In genomic region chr5:90440644-90441043, GRCh38 we compare ENCODE assay signal across 17 cellular contexts. TPM values are rescaled to one million over a fixed set of nuclear protein-coding genes. Genes with fewer than 3 reads are reported as not detected.
DNase-seq lines count a peak whose midpoint lies in the region; ATAC-seq, FAIRE-seq and TF ChIP-seq lines count a peak whose summit lies in the region.
"Had no signal": no experiment of that assay in that cellular context is flagged by ENCODE, and none has a peak within 500 bp of the region (broad histone marks: within the 10 kb centered on the region; RNA-seq: fewer than 3 reads in every experiment).

No MANE protein-coding gene starts in this region.

- no peak for DNase-seq in DND-41
- DNase-seq in Karpas-422: peak; percentile 37
- no peak for DNase-seq in K562 (ENCODE audit: extremely low read depth in 1 of 4, low spot score in 3 of 4)
- DNase-seq in natural killer cell treated with Interleukin-12 subunit alpha and Interleukin-12 subunit beta and Interleukin-15 and Interleukin-18, amount 100 ng/mL, for 72 hours (ENCODE audit: low spot score): no peak
- DNase-seq in KG1 (lab: John Stamatoyannopoulos, UW): no peak
- DNase-seq in central memory CD4-positive, alpha-beta T cell: no peak
- no peak for DNase-seq in HAP-1 (ENCODE audit: low spot score in 2 of 2)
- no peak for DNase-seq in stimulated activated CD4-positive, alpha-beta T cell treated with anti-CD3 and anti-CD28 coated beads, Interleukin-12 subunit alpha, Interleukin-12 subunit beta, amount 100 ng/mL, for 4 hours
- DNase-seq: activated CD4-positive, CD25-positive, alpha-beta regulatory T cell treated with anti-CD3 and anti-CD28 coated beads, Interleukin-2, amount 50 U/mL, for 72 hours; activated T-cell treated with anti-CD3 and anti-CD28 coated beads, Interleukin-2, amount 50 U/mL, for 48 hours; HCEC 1CT; heart left ventricle; kidney glomerular epithelial cell; mucosa of descending colon; NCI-H187; NCI-H524 treated with DMSO at 0.1 percent for 48 hours had no signal

- no peaks in the 10 kb centered on the region for H3K9me3 ChIP-seq in DND-41 (ENCODE audit: insufficient read depth, low read length, severe bottlenecking)
- H3K9me3 ChIP-seq in Karpas-422 (ENCODE audit: low read length): no peaks in the 10 kb centered on the region
- no peaks in the 10 kb centered on the region for H3K9me3 ChIP-seq in K562 (replicated peaks; ENCODE audit: control insufficient read depth, insufficient read depth, low read depth, low read length)
- no peaks in the 10 kb centered on the region for H3K9me3 ChIP-seq in HAP-1
- H3K9me3 ChIP-seq: heart left ventricle, mucosa of descending colon had no signal

- CTCF ChIA-PET in K562 (lab: Yijun Ruan, JAX; ENCODE audit: low intra/inter-chr PET ratio): interaction anchor here (0.8 to 2.7 kb wide), 4 partner anchors 90 to 344 kb away, joined by 4 to 22 read pairs (median 7); partner anchors contain the start of gene LYSMD3

- no peaks in the 10 kb centered on the region for H3K9me3 Mint-ChIP-seq in natural killer cell treated with Interleukin-12 subunit alpha and Interleukin-12 subunit beta and Interleukin-15 and Interleukin-18, amount 100 ng/mL, for 72 hours

- H3K27ac ChIP-seq in DND-41 (ENCODE audit: low read length) (no peak overlapping the region), Karpas-422 (ENCODE audit: low read length) (no peak overlapping the region), K562 (ENCODE audit: extremely low read depth, low read depth, low read length) (peak overlapping the region; percentile 58; the same call in 1 of the 3 replicates)
- H3K27ac ChIP-seq: coronary artery had no signal

- TF ChIP-seq CTCF in DND-41 (IDR thresholded peaks at IDR 0.05; ENCODE audit: borderline replicate concordance, extremely low read depth, low read length, poor library complexity, severe bottlenecking): no peak
- TF ChIP-seq CTCF in K562 (IDR thresholded peaks at IDR 0.05 in 2 of 3, conservative IDR thresholded peaks at IDR 0.05 in 1 of 3; ENCODE audit: insufficient read depth in 2 of 3, low read depth in 1 of 3, low read length in 3 of 3): no peak

- H3K79me2 ChIP-seq in DND-41 (ENCODE audit: insufficient read depth, low read length) (no peaks in the 10 kb centered on the region), Karpas-422 (ENCODE audit: low read length) (no peaks in the 10 kb centered on the region), K562 (ENCODE audit: control insufficient read depth, insufficient read depth, low read length) (no peaks in the 10 kb centered on the region)

- BruUV-seq in K562 (replicated peaks; lab: Mats Ljungman, UMichigan): no TSS peak

- peaks cover 17% of the 10 kb centered on the region for H3K27me3 ChIP-seq in DND-41 (ENCODE audit: insufficient read depth, low read length, poor library complexity)
- no peaks in the 10 kb centered on the region for H3K27me3 ChIP-seq in Karpas-422 (ENCODE audit: low read length)
- H3K27me3 ChIP-seq in K562 (ENCODE audit: control insufficient read depth in 2 of 2, insufficient read depth in 2 of 2, low read length in 2 of 2): no peaks in the 10 kb centered on the region
- H3K27me3 ChIP-seq in HAP-1 (ENCODE audit: low read depth): no peaks in the 10 kb centered on the region
- H3K27me3 ChIP-seq: heart left ventricle had no signal

- no peaks in the 10 kb centered on the region for H3K36me3 Mint-ChIP-seq in natural killer cell treated with Interleukin-12 subunit alpha and Interleukin-12 subunit beta and Interleukin-15 and Interleukin-18, amount 100 ng/mL, for 72 hours

- H3K27ac Mint-ChIP-seq in natural killer cell treated with Interleukin-12 subunit alpha and Interleukin-12 subunit beta and Interleukin-15 and Interleukin-18, amount 100 ng/mL, for 72 hours: no peak overlapping the region

- H2AFZ ChIP-seq in DND-41 (ENCODE audit: low read depth, low read length) (peak overlapping the region; percentile 57), Karpas-422 (ENCODE audit: low read length) (0 out of 2 replicates have a peak overlapping the region, but pooled peaks have one; percentile 60), K562 (ENCODE audit: low read depth, low read length) (peak overlapping the region; percentile 77)

- H3K9me1 ChIP-seq in K562 (ENCODE audit: control insufficient read depth, insufficient read depth, low read length): no peaks in the 10 kb centered on the region

- WGBS in K562 (ENCODE audit: insufficient coverage, low coverage, missing lambda C conversion rate): 8% methylated on average over 2 of the region's 2 CpGs

- no peak for TF ChIP-seq POLR2A in K562 (conservative IDR thresholded peaks at IDR 0.05)

- no peak overlapping the region for H3K4me2 ChIP-seq in DND-41 (ENCODE audit: insufficient read depth, low read length)
- peak overlapping the region; percentile 72 for H3K4me2 ChIP-seq in Karpas-422 (ENCODE audit: low read depth, low read length, poor library complexity, severe bottlenecking)
- H3K4me2 ChIP-seq in K562 (ENCODE audit: insufficient read depth, low read length): no peak overlapping the region

- H3K36me3 ChIP-seq in DND-41 (ENCODE audit: insufficient read depth, low read length) (no peaks in the 10 kb centered on the region), Karpas-422 (ENCODE audit: insufficient read depth, low read length) (no peaks in the 10 kb centered on the region), K562 (ENCODE audit: control insufficient read depth, insufficient read depth, low read length) (no peaks in the 10 kb centered on the region), HAP-1 (replicated peaks) (no peaks in the 10 kb centered on the region)
- H3K36me3 ChIP-seq: heart left ventricle had no signal

- in situ Hi-C loops in K562 (cut with MboI): no loop called here
- in situ Hi-C loops in HAP-1 (cut with MboI; ENCODE audit: low sequenced_read_pairs): no loop called here

- intact Hi-C loops in K562 (cut with micrococcal nuclease): loop anchor here (2.0 to 10.0 kb wide), 2 partner anchors 32 to 264 kb away; no protein-coding TSS in a partner anchor

- peaks cover 0 to 2% of the 10 kb centered on the region in 2 donors for H3K4me1 Mint-ChIP-seq in natural killer cell treated with Interleukin-12 subunit alpha and Interleukin-12 subunit beta and Interleukin-15 and Interleukin-18, amount 100 ng/mL, for 72 hours (ENCODE audit: low read depth in 2 of 2)

- ATAC-seq in DND-41 (ENCODE audit: insufficient read depth, low read depth): no peak
- ATAC-seq in K562: peak; percentile 43
- ATAC-seq in natural killer cell treated with Interleukin-12 subunit alpha and Interleukin-12 subunit beta and Interleukin-15 and Interleukin-18, amount 100 ng/mL, for 72 hours: no peak
- ATAC-seq: heart left ventricle, mucosa of descending colon had no signal

- TF ChIP-seq RAD21 in K562 (CRISPR knock-in tag; conservative IDR thresholded peaks at IDR 0.05 in 1 of 2, IDR thresholded peaks at IDR 0.05 in 1 of 2): no peak

- H3K4me1 ChIP-seq in DND-41 (ENCODE audit: insufficient read depth, low read length) (peaks cover 11% of the 10 kb centered on the region), Karpas-422 (ENCODE audit: low read length) (peaks cover 12% of the 10 kb centered on the region), K562 (replicated peaks in 1 of 2; ENCODE audit: control insufficient read depth in 2 of 2, insufficient read depth in 2 of 2, low read length in 2 of 2) (peaks cover 0 to 7% of the 10 kb centered on the region in 2 experiments; a peak in 2 of 5 replicates), HAP-1 (peaks cover 4% of the 10 kb centered on the region)

- H3K4me3 Mint-ChIP-seq in natural killer cell treated with Interleukin-12 subunit alpha and Interleukin-12 subunit beta and Interleukin-15 and Interleukin-18, amount 100 ng/mL, for 72 hours: peak overlapping the region; percentile 75

- H3K4me3 ChIP-seq in DND-41 (ENCODE audit: low read depth in 1 of 2, low read length in 2 of 2) (no peak overlapping the region), Karpas-422 (ENCODE audit: low read length) (no peak overlapping the region; the same call in 1 of the 2 replicates), K562 (no peak overlapping the region), HAP-1 (no peak overlapping the region)

- FAIRE-seq in K562 (lab: Jason Lieb, UNC): no peak

- no peaks in the 10 kb centered on the region for H3K9me2 ChIP-seq in Karpas-422 (replicated peaks; ENCODE audit: insufficient read depth, low read length)

- H4K20me1 ChIP-seq in DND-41 (ENCODE audit: insufficient read depth, low read length): no peaks in the 10 kb centered on the region
- no peaks in the 10 kb centered on the region for H4K20me1 ChIP-seq in Karpas-422 (ENCODE audit: insufficient read depth, low read depth, low read length)
- no peaks in the 10 kb centered on the region for H4K20me1 ChIP-seq in K562 (replicated peaks; ENCODE audit: control insufficient read depth, insufficient read depth, low read length)

- POLR2A ChIA-PET in K562 (lab: Yijun Ruan, JAX): interaction anchor here (0.7 to 1.6 kb wide), 3 partner anchors 31 to 90 kb away, joined by 3 to 4 read pairs (median 4); partner anchors contain the start of gene CETN3

- TF ChIP-seq EP300 in K562 (IDR thresholded peaks at IDR 0.05; ENCODE audit: low read length): no peak

- H3K9ac ChIP-seq in DND-41 (ENCODE audit: low read depth, low read length): no peak overlapping the region
- H3K9ac ChIP-seq in Karpas-422 (ENCODE audit: low read length): no peak overlapping the region
- H3K9ac ChIP-seq in K562 (ENCODE audit: insufficient read depth in 1 of 2, low read depth in 2 of 2, low read length in 2 of 2): 0 out of 4 replicates have a peak overlapping the region, but pooled peaks of 1 of the 2 experiments have one; percentile 55

- H3K27me3 Mint-ChIP-seq in natural killer cell treated with Interleukin-12 subunit alpha and Interleukin-12 subunit beta and Interleukin-15 and Interleukin-18, amount 100 ng/mL, for 72 hours: peaks cover 0 to 8% of the 10 kb centered on the region in 2 donors

RNA-seq across cellular contexts. Expression of gene CETN3, which starts 31.1 kb away (rescaled TPM):
- total RNA-seq in Karpas-422 (2014; rRNA removed; shearing (Covaris generic); ENCODE audit: low replicate concordance): 54.7 and 55.4 TPM in 2 replicates
- 6.3 and 30.9 TPM in 2 replicates for total RNA-seq in K562 (2011; cell fraction: chromatin; rRNA removed; ENCODE audit: low replicate concordance)
- 2.3 and 5.0 TPM in 2 replicates for total RNA-seq in K562 (2011; cell fraction: nucleolus; rRNA removed)
- total RNA-seq in K562 (2011; cell fraction: nucleoplasm; rRNA removed): 11.4 and 21.7 TPM in 2 replicates
- total RNA-seq in K562 (2014; rRNA removed): 41.6 and 57.3 TPM in 2 replicates
- 99.4 and 121 TPM in 2 replicates for total RNA-seq in K562 (2014; rRNA removed; fragmentation: Illumina TruSeq; extraction: Trizol)
- total RNA-seq in K562 (2015; rRNA removed; fragmentation: Illumina TruSeq; extraction: Trizol): 74.5 and 82.4 TPM in 2 replicates
- 42.8 and 43.3 TPM in 2 replicates for total RNA-seq in K562 (2021)
- 38.4 and 63.2 TPM in 2 replicates for polyA plus RNA-seq in K562 (2011; rRNA removed)
- 1.1 and 6.2 TPM in 2 replicates for polyA plus RNA-seq in K562 (2011; cell fraction: cytosol; rRNA removed)
- 6.0 and 10.5 TPM in 2 replicates for polyA plus RNA-seq in K562 (2011; cell fraction: nucleus; rRNA removed)
- polyA plus RNA-seq in K562 (2012): 46.4 and 76.7 TPM in 2 replicates
- polyA plus RNA-seq in K562 (2014; fragmentation: Illumina TruSeq; extraction: Trizol): 77.6 and 87.4 TPM in 2 replicates
- polyA plus RNA-seq in K562 (2014; fragmentation: Nextera tagmentation; extraction: Ambion mirVana): 10 to 100 TPM; 80.5 to 91.3 TPM
- 109 and 113 TPM in 2 replicates for polyA plus RNA-seq in K562 (2014; rRNA removed)
- 11.1 and 15.7 TPM in 2 replicates for polyA minus RNA-seq in K562 (2011; rRNA and poly(A)+ RNA removed)
- 5.7 and 9.1 TPM in 2 replicates for polyA minus RNA-seq in K562 (2011; cell fraction: cytosol; rRNA and poly(A)+ RNA removed)
- polyA minus RNA-seq in K562 (2011; cell fraction: nucleus; rRNA and poly(A)+ RNA removed): 11.0 and 27.2 TPM in 2 replicates
- 10 to 100 TPM; 23.3 to 26.0 TPM for total RNA-seq in natural killer cell treated with Interleukin-12 subunit alpha and Interleukin-12 subunit beta and Interleukin-15 and Interleukin-18, amount 100 ng/mL, for 72 hours

RNA-seq across cellular contexts. Expression of gene MBLAC2, which starts 33.9 kb away (rescaled TPM):
- total RNA-seq in Karpas-422 (2014; rRNA removed; shearing (Covaris generic); ENCODE audit: low replicate concordance): 8.3 and 18.0 TPM in 2 replicates
- 11.3 and 19.1 TPM in 2 replicates for total RNA-seq in K562 (2011; cell fraction: chromatin; rRNA removed; ENCODE audit: low replicate concordance)
- 13.7 and 15.3 TPM in 2 replicates for total RNA-seq in K562 (2011; cell fraction: nucleolus; rRNA removed)
- 17.3 and 30.1 TPM in 2 replicates for total RNA-seq in K562 (2011; cell fraction: nucleoplasm; rRNA removed)
- total RNA-seq in K562 (2014; rRNA removed): 7.6 and 8.2 TPM in 2 replicates
- 10.2 and 10.5 TPM in 2 replicates for total RNA-seq in K562 (2014; rRNA removed; fragmentation: Illumina TruSeq; extraction: Trizol)
- total RNA-seq in K562 (2015; rRNA removed; fragmentation: Illumina TruSeq; extraction: Trizol): 9.2 and 10.7 TPM in 2 replicates
- 10.3 and 10.6 TPM in 2 replicates for total RNA-seq in K562 (2021)
- 13.1 and 13.2 TPM in 2 replicates for polyA plus RNA-seq in K562 (2011; rRNA removed)
- 9.3 and 11.1 TPM in 2 replicates for polyA plus RNA-seq in K562 (2011; cell fraction: cytosol; rRNA removed)
- 17.6 and 17.7 TPM in 2 replicates for polyA plus RNA-seq in K562 (2011; cell fraction: nucleus; rRNA removed)
- polyA plus RNA-seq in K562 (2012): 6.9 and 7.2 TPM in 2 replicates
- polyA plus RNA-seq in K562 (2014; fragmentation: Illumina TruSeq; extraction: Trizol): 9.0 and 10.3 TPM in 2 replicates
- polyA plus RNA-seq in K562 (2014; fragmentation: Nextera tagmentation; extraction: Ambion mirVana): 1 to 10 TPM; 2.4 to 3.2 TPM
- polyA plus RNA-seq in K562 (2014; rRNA removed): 10.4 and 12.4 TPM in 2 replicates
- polyA minus RNA-seq in K562 (2011; rRNA and poly(A)+ RNA removed): 13.5 and 15.1 TPM in 2 replicates
- 7.3 and 10.0 TPM in 2 replicates for polyA minus RNA-seq in K562 (2011; cell fraction: cytosol; rRNA and poly(A)+ RNA removed)
- 28.5 and 39.2 TPM in 2 replicates for polyA minus RNA-seq in K562 (2011; cell fraction: nucleus; rRNA and poly(A)+ RNA removed)
- 1 to 10 TPM; 3.2 to 4.9 TPM for total RNA-seq in natural killer cell treated with Interleukin-12 subunit alpha and Interleukin-12 subunit beta and Interleukin-15 and Interleukin-18, amount 100 ng/mL, for 72 hours

RNA-seq across cellular contexts. Expression of gene POLR3G, which starts 34.0 kb away (rescaled TPM):
- 32.9 and 62.5 TPM in 2 replicates for total RNA-seq in Karpas-422 (2014; rRNA removed; shearing (Covaris generic); ENCODE audit: low replicate concordance)
- total RNA-seq in K562 (2011; cell fraction: chromatin; rRNA removed; ENCODE audit: low replicate concordance): 8.8 and 27.0 TPM in 2 replicates
- 3.8 and 4.7 TPM in 2 replicates for total RNA-seq in K562 (2011; cell fraction: nucleolus; rRNA removed)
- total RNA-seq in K562 (2011; cell fraction: nucleoplasm; rRNA removed): 7.6 and 19.2 TPM in 2 replicates
- 37.2 and 39.6 TPM in 2 replicates for total RNA-seq in K562 (2014; rRNA removed)
- total RNA-seq in K562 (2014; rRNA removed; fragmentation: Illumina TruSeq; extraction: Trizol): 59.0 and 63.8 TPM in 2 replicates
- 37.2 and 44.5 TPM in 2 replicates for total RNA-seq in K562 (2015; rRNA removed; fragmentation: Illumina TruSeq; extraction: Trizol)
- total RNA-seq in K562 (2021): 39.0 and 47.4 TPM in 2 replicates
- polyA plus RNA-seq in K562 (2011; rRNA removed): 33.6 and 54.9 TPM in 2 replicates
- polyA plus RNA-seq in K562 (2011; cell fraction: cytosol; rRNA removed): 57.9 and 76.8 TPM in 2 replicates
- polyA plus RNA-seq in K562 (2011; cell fraction: nucleus; rRNA removed): 10.7 and 12.5 TPM in 2 replicates
- polyA plus RNA-seq in K562 (2012): 6.6 and 31.1 TPM in 2 replicates
- polyA plus RNA-seq in K562 (2014; fragmentation: Illumina TruSeq; extraction: Trizol): 69.1 and 78.9 TPM in 2 replicates
- polyA plus RNA-seq in K562 (2014; fragmentation: Nextera tagmentation; extraction: Ambion mirVana): 100 to 1,000 TPM in 1 of 2 experiments, 10 to 100 TPM in 1; 95.1 to 111 TPM
- polyA plus RNA-seq in K562 (2014; rRNA removed): 58.0 and 84.6 TPM in 2 replicates
- 30.9 and 34.2 TPM in 2 replicates for polyA minus RNA-seq in K562 (2011; rRNA and poly(A)+ RNA removed)
- 17.3 and 21.6 TPM in 2 replicates for polyA minus RNA-seq in K562 (2011; cell fraction: cytosol; rRNA and poly(A)+ RNA removed)
- polyA minus RNA-seq in K562 (2011; cell fraction: nucleus; rRNA and poly(A)+ RNA removed): 5.5 and 9.3 TPM in 2 replicates
- total RNA-seq in natural killer cell treated with Interleukin-12 subunit alpha and Interleukin-12 subunit beta and Interleukin-15 and Interleukin-18, amount 100 ng/mL, for 72 hours: 10 to 100 TPM in 1 of 2 donors, 1 to 10 TPM in 1; 9.5 to 29.3 TPM
